Comparison of ENCODE assay signal across 1 cellular context in the genomic region with DNA sequence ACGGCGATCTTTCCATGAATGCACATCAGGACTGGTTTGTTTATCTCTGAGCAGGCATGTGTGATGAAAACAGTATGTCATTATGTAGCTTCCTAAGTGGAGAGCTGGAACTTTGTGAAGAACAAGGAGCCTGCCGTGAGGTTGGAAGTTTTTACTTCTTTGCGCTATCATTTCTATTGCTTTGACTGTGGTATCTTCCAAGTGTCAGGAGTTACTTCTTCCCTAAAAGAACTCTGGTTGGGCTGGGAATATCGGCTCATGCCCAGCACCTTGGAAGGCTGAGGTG.
TF ChIP-seq lines count a peak whose summit lies in the region.

No MANE protein-coding gene starts in this region.

TF ChIP-seq in A549, 52 proteins besides CTCF, POLR2A, EP300 and RAD21 (continued from another document):
- TF ChIP-seq BCL3 (IDR thresholded peaks at IDR 0.05) (no peak), MAFK (IDR thresholded peaks at IDR 0.05; ENCODE audit: partially characterized antibody) (no peak), JUN (IDR thresholded peaks at IDR 0.05) (no peak), CHD2 (IDR thresholded peaks at IDR 0.05; ENCODE audit: low read length, partially characterized antibody) (no peak), MYC (IDR thresholded peaks at IDR 0.05; ENCODE audit: borderline replicate concordance, low read length) (no peak), NPAS2 (CRISPR knock-in tag; IDR thresholded peaks at IDR 0.05; ENCODE audit: borderline replicate concordance) (no peak)
- TF ChIP-seq, protein P1, sequence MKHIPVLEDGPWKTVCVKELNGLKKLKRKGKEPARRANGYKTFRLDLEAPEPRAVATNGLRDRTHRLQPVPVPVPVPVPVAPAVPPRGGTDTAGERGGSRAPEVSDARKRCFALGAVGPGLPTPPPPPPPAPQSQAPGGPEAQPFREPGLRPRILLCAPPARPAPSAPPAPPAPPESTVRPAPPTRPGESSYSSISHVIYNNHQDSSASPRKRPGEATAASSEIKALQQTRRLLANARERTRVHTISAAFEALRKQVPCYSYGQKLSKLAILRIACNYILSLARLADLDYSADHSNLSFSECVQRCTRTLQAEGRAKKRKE (CRISPR knock-in tag; IDR thresholded peaks at IDR 0.05; ENCODE audit: low read depth): no peak
- TF ChIP-seq, protein P2, sequence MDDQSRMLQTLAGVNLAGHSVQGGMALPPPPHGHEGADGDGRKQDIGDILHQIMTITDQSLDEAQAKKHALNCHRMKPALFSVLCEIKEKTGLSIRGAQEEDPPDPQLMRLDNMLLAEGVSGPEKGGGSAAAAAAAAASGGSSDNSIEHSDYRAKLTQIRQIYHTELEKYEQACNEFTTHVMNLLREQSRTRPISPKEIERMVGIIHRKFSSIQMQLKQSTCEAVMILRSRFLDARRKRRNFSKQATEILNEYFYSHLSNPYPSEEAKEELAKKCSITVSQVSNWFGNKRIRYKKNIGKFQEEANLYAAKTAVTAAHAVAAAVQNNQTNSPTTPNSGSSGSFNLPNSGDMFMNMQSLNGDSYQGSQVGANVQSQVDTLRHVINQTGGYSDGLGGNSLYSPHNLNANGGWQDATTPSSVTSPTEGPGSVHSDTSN (IDR thresholded peaks at IDR 0.05): no peak
